In genomic region chr17:6473128-6473767, GRCh38 we compare ENCODE assay signal across 8 cellular contexts. TPM values are rescaled to one million over a fixed set of nuclear protein-coding genes. Genes with fewer than 3 reads are reported as not detected.
A peak's percentile ranks its signal among the peaks of the same experiment; 100 is the strongest.
DNase-seq lines count a peak whose midpoint lies in the region; ATAC-seq and TF ChIP-seq lines count a peak whose summit lies in the region.

No MANE protein-coding gene starts in this region.

- H3K4me2 ChIP-seq in KMS-11: no peak overlapping the region

- no peak overlapping the region for H2AFZ ChIP-seq in KMS-11 (ENCODE audit: low read depth)

- H4K20me1 ChIP-seq in KMS-11 (ENCODE audit: insufficient read depth): no peaks in the 10 kb centered on the region

- TF ChIP-seq POLR2A in heart left ventricle (IDR thresholded peaks at IDR 0.05): no peak

- no peaks in the 10 kb centered on the region for H3K9me3 ChIP-seq in adipocyte (ENCODE audit: control insufficient read depth, low read length)
- H3K9me3 ChIP-seq in heart left ventricle: no peaks in the 10 kb centered on the region

- H3K27me3 ChIP-seq in KMS-11 (ENCODE audit: insufficient read depth, low read depth) (no peaks in the 10 kb centered on the region), adipocyte (replicated peaks; ENCODE audit: control insufficient read depth, insufficient read depth, low read length) (no peaks in the 10 kb centered on the region), heart left ventricle (no peaks in the 10 kb centered on the region)

- H3K4me3 ChIP-seq in KMS-11 (IDR thresholded peaks at IDR 0.05; ENCODE audit: insufficient read depth, low read depth, low read length) (no peak overlapping the region), adipocyte (ENCODE audit: low read length) (no peak overlapping the region), heart left ventricle (no peak overlapping the region)

- intact Hi-C loops in heart left ventricle (cut with DNase I): loop anchor here in 6 of 10 donors (2.0 to 10.0 kb wide), 4 partner anchors 72 to 102 kb away; partner anchors contain the start of gene PITPNM3 (in 2 of the 6)

- DNase-seq in DMS114 treated with DMSO at 0.1 percent for 48 hours (lab: John Stamatoyannopoulos, UW; ENCODE audit: unreplicated experiment) (peak; percentile 51), SW480 (ENCODE audit: low spot score) (peak; percentile 62), adipocyte (ENCODE audit: low read depth) (peak; percentile 84), heart left ventricle (peak; percentile 61 to 81 (median 70)), pulmonary artery endothelial cell (ENCODE audit: low read depth, low spot score) (peak; percentile 15), COR-L47 (lab: John Stamatoyannopoulos, UW) (no peak)

- ATAC-seq in heart left ventricle (peak in 3 of 4 donors; percentile 73 to 82 (median 78)), GM21723 (IDR thresholded peaks at IDR 0.05; ENCODE audit: unreplicated experiment) (no peak)

- TF ChIP-seq CTCF in KMS-11 (conservative IDR thresholded peaks at IDR 0.05; ENCODE audit: low read depth, low read length) (peak; percentile 63), heart left ventricle (IDR thresholded peaks at IDR 0.05) (peak; percentile 86 to 96 (median 92))

- H3K27ac ChIP-seq in KMS-11: no peak overlapping the region
- H3K27ac ChIP-seq in heart left ventricle: no peak overlapping the region

- H3K79me2 ChIP-seq in KMS-11 (ENCODE audit: insufficient read depth, low read depth): no peaks in the 10 kb centered on the region

- no peaks in the 10 kb centered on the region for H3K36me3 ChIP-seq in KMS-11 (ENCODE audit: insufficient read depth)
- no peaks in the 10 kb centered on the region for H3K36me3 ChIP-seq in adipocyte (ENCODE audit: control insufficient read depth, insufficient read depth, low read length, severe bottlenecking)
- H3K36me3 ChIP-seq in heart left ventricle: no peaks in the 10 kb centered on the region

- WGBS in heart left ventricle, 4 donors: 45 to 65% (median 47%) methylated on average over 10 to 14 of the region's 14 CpGs

- H3K4me1 ChIP-seq in KMS-11 (ENCODE audit: low read depth, poor library complexity, severe bottlenecking) (no peaks in the 10 kb centered on the region), adipocyte (ENCODE audit: control insufficient read depth, insufficient read depth, low read length) (peaks cover 10% of the 10 kb centered on the region), heart left ventricle (no peaks in the 10 kb centered on the region)

- no peak overlapping the region for H3K9ac ChIP-seq in KMS-11
- no peak overlapping the region for H3K9ac ChIP-seq in adipocyte (ENCODE audit: low read length)

RNA-seq across cellular contexts. Expression of gene PIMREG, which starts 29.0 kb away (rescaled TPM):
- total RNA-seq in heart left ventricle: 1 to 10 TPM in 2 of 9 donors, under 1 TPM in 3, not detected in 4; 0.35 to 4.6 (median 0.75) TPM
- polyA plus RNA-seq in heart left ventricle: under 1 TPM in 1 of 2 donors, not detected in 1; 0.21 TPM
- total RNA-seq in pulmonary artery endothelial cell: 24.3 and 47.6 TPM in 2 replicates

RNA-seq across cellular contexts. Expression of gene AIPL1, which starts 38.3 kb away (rescaled TPM):
- total RNA-seq in heart left ventricle (not detected), pulmonary artery endothelial cell (not detected in 2 replicates)
- polyA plus RNA-seq in heart left ventricle: not detected
